ENCODE assay signal across 8 cellular contexts in the genomic region with DNA sequence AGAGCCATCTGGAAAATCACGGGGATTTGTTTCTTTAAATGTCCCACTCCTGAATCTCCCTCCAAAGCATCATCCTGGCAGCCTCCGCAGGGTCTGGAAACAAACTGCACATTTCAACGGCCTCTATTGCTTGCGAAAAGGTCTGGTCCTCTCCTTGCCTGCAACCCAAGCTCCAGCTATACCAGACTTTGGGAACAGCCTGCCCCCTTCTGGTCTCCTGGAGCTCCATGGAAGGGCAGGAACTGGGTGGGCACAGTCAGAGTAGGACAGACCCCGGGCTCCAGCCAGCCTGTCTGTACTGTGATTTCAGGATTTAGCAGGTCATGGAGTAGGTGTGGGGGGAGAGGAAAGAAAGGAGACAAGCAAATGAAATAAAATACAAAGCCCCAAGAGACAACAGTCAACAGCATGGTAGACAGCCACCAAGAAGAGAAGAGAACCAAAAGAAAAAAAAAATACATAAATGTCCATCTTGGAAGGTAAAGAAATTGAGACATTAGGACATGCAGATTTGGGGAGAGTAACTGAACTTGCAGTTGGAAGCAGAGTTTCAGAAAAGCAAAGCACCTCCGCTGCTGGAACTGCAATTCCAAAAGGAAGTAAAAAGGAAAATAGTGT. TPM values are rescaled to one million over a fixed set of nuclear protein-coding genes. Genes with fewer than 3 reads are reported as not detected.
DNase-seq lines count a peak whose midpoint lies in the region; ATAC-seq and TF ChIP-seq lines count a peak whose summit lies in the region.

No MANE protein-coding gene starts in this region.

- peak overlapping the region; percentile 51 for H3K27ac Mint-ChIP-seq in activated CD4-positive, alpha-beta T cell treated with anti-CD3 and anti-CD28 coated beads, Interleukin-2, amount 10 ng/mL, durations not matched to agents 7 days and 5 days
- H3K27ac Mint-ChIP-seq in type B pancreatic cell = no peak overlapping the region

- no peaks in the 10 kb centered on the region for H3K27me3 ChIP-seq in mucosa of rectum (ENCODE audit: control insufficient read depth in 2 of 2, insufficient read depth in 2 of 2, low read length in 2 of 2)

- H3K4me3 ChIP-seq in epithelial cell of esophagus (ENCODE audit: low read length) (no peak overlapping the region), mucosa of rectum (ENCODE audit: low read length in 2 of 2) (peak overlapping the region; percentile 78 to 86)

- H3K4me1 ChIP-seq in mucosa of rectum (ENCODE audit: control insufficient read depth in 2 of 2, insufficient read depth in 2 of 2, low read length in 2 of 2) = peaks cover 17 to 43% of the 10 kb centered on the region in 2 donors

- peaks cover 54% of the 10 kb centered on the region for H3K36me3 Mint-ChIP-seq in activated CD4-positive, alpha-beta T cell treated with anti-CD3 and anti-CD28 coated beads, Interleukin-2, amount 10 ng/mL, durations not matched to agents 7 days and 5 days (ENCODE audit: low read depth)
- H3K36me3 Mint-ChIP-seq in type B pancreatic cell = peaks cover 2% of the 10 kb centered on the region

- POLR2A ChIA-PET in activated CD4-positive, alpha-beta T cell treated with anti-CD3 and anti-CD28 coated beads, Interleukin-2, amount 10 ng/mL, durations not matched to agents 7 days and 5 days (lab: Charles Lee) = interaction anchor here (0.6 kb wide), 2 partner anchors 98 to 458 kb away, joined by 3 to 13 read pairs; no protein-coding TSS in a partner anchor

- no peaks in the 10 kb centered on the region for H3K36me3 ChIP-seq in mucosa of rectum (ENCODE audit: control insufficient read depth in 2 of 2, insufficient read depth in 2 of 2, low read length in 2 of 2)

- CTCF ChIA-PET in activated CD4-positive, alpha-beta T cell treated with anti-CD3 and anti-CD28 coated beads, Interleukin-2, amount 10 ng/mL, durations not matched to agents 7 days and 5 days (lab: Charles Lee) = interaction anchor here (0.5 to 2.0 kb wide), 11 partner anchors 9 to 276 kb away, joined by 3 to 5 read pairs (median 3); no protein-coding TSS in a partner anchor

- no peak for ATAC-seq in HG02840 (IDR thresholded peaks at IDR 0.05; ENCODE audit: low FRiP score, unreplicated experiment)

- DNase-seq in GF-D8 (lab: John Stamatoyannopoulos, UW) (peak; percentile 39), NCI-H1930 (lab: John Stamatoyannopoulos, UW) (peak; percentile 32 to 39), epithelial cell of esophagus (ENCODE audit: low read depth) (no peak), type B pancreatic cell (ENCODE audit: extremely low spot score, unreplicated experiment) (no peak), glomerular visceral epithelial cell (ENCODE audit: extremely low spot score) (no peak)
- peak; percentile 59 for DNase-seq in activated CD4-positive, alpha-beta T cell treated with anti-CD3 and anti-CD28 coated beads, Interleukin-2, amount 10 ng/mL, durations not matched to agents 7 days and 5 days

- no peak overlapping the region for H3K27ac ChIP-seq in mucosa of rectum (ENCODE audit: low read depth in 2 of 2, low read length in 2 of 2)

- H3K4me3 Mint-ChIP-seq in activated CD4-positive, alpha-beta T cell treated with anti-CD3 and anti-CD28 coated beads, Interleukin-2, amount 10 ng/mL, durations not matched to agents 7 days and 5 days = peak overlapping the region; percentile 89
- peak overlapping the region; percentile 95 for H3K4me3 Mint-ChIP-seq in type B pancreatic cell

- no peaks in the 10 kb centered on the region for H3K27me3 Mint-ChIP-seq in activated CD4-positive, alpha-beta T cell treated with anti-CD3 and anti-CD28 coated beads, Interleukin-2, amount 10 ng/mL, durations not matched to agents 7 days and 5 days
- peaks cover 19% of the 10 kb centered on the region for H3K27me3 Mint-ChIP-seq in type B pancreatic cell

- H3K9me3 Mint-ChIP-seq in activated CD4-positive, alpha-beta T cell treated with anti-CD3 and anti-CD28 coated beads, Interleukin-2, amount 10 ng/mL, durations not matched to agents 7 days and 5 days = peaks cover 4% of the 10 kb centered on the region
- no peaks in the 10 kb centered on the region for H3K9me3 Mint-ChIP-seq in type B pancreatic cell

- H3K9me3 ChIP-seq in mucosa of rectum (ENCODE audit: control insufficient read depth in 2 of 2, low read length in 2 of 2) = no peaks in the 10 kb centered on the region

- H3K4me1 Mint-ChIP-seq in activated CD4-positive, alpha-beta T cell treated with anti-CD3 and anti-CD28 coated beads, Interleukin-2, amount 10 ng/mL, durations not matched to agents 7 days and 5 days = peaks cover 55% of the 10 kb centered on the region
- H3K4me1 Mint-ChIP-seq in type B pancreatic cell (ENCODE audit: unreplicated experiment) = peaks cover 40% of the 10 kb centered on the region

- TF ChIP-seq CTCF in epithelial cell of esophagus (IDR thresholded peaks at IDR 0.05; ENCODE audit: insufficient read depth, low read depth, low read length, missing control alignments) (peak; percentile 29), type B pancreatic cell (conservative IDR thresholded peaks at IDR 0.05) (peak; percentile 81)

- H3K9ac ChIP-seq in mucosa of rectum (ENCODE audit: low read depth in 1 of 2, low read length in 2 of 2) = peak overlapping the region in 1 of 2 donors; percentile 70

RNA-seq across cellular contexts. Expression of gene XYLT1, which starts 2.7 kb away (rescaled TPM):
- 10 to 100 TPM; 46.6 to 50.1 TPM for total RNA-seq in activated CD4-positive, alpha-beta T cell treated with anti-CD3 and anti-CD28 coated beads, Interleukin-2, amount 10 ng/mL, durations not matched to agents 7 days and 5 days
- total RNA-seq in type B pancreatic cell (ENCODE audit: low replicate concordance) = 14.3 and 14.9 TPM in 2 replicates

Comparison
In these comparisons a context has a peak if more than half of its experiments do, and no peak if none do; other contexts are left out.
1. DNase-seq: peak in GF-D8 (single experiment), NCI-H1930 (2 of 2) and activated CD4-positive, alpha-beta T cell treated with anti-CD3 and anti-CD28 coated beads, Interleukin-2, amount 10 ng/mL, durations not matched to agents 7 days and 5 days (single experiment); none in epithelial cell of esophagus (single experiment), type B pancreatic cell (single experiment) and glomerular visceral epithelial cell (single experiment).